ENCODE assay signal across 13 cellular contexts in genomic region chr15:69034352-69034751, GRCh38. TPM values are rescaled to one million over a fixed set of nuclear protein-coding genes. Genes with fewer than 3 reads are reported as not detected.
DNase-seq lines count a peak whose midpoint lies in the region; ATAC-seq, FAIRE-seq and TF ChIP-seq lines count a peak whose summit lies in the region.
"Had no signal": no experiment of that assay in that cellular context is flagged by ENCODE, and none has a peak within 500 bp of the region (broad histone marks: within the 10 kb centered on the region; RNA-seq: fewer than 3 reads in every experiment).

No MANE protein-coding gene starts in this region.

- no peak overlapping the region for H3K27ac ChIP-seq in A549
- H3K27ac ChIP-seq in RWPE2 (ENCODE audit: poor library complexity, severe bottlenecking) = peak overlapping the region; percentile 62
- H3K27ac ChIP-seq in dorsolateral prefrontal cortex = no peak overlapping the region

- CTCF ChIA-PET in A549 (lab: Yijun Ruan, JAX) = interaction anchor here (0.6 to 11.4 kb wide), 10 partner anchors 12 to 475 kb away, joined by 3 to 125 read pairs (median 11); partner anchors contain the start of gene NOX5

- H3K27me3 ChIP-seq in RWPE2 (ENCODE audit: insufficient read depth, poor library complexity, severe bottlenecking) (no peaks in the 10 kb centered on the region), dorsolateral prefrontal cortex (peaks cover 0 to 57% (median 31%) of the 10 kb centered on the region in 45 donors)

- no peak overlapping the region for H3K4me3 ChIP-seq in A549
- no peak overlapping the region for H3K4me3 ChIP-seq in RWPE2 (ENCODE audit: severe bottlenecking)
- no peak overlapping the region for H3K4me3 ChIP-seq in fibroblast of the aortic adventitia (ENCODE audit: low read depth, low read length)
- H3K4me3 ChIP-seq in dorsolateral prefrontal cortex = no peak overlapping the region

- intact Hi-C loops in dorsolateral prefrontal cortex (cut with DNase I) = no loop called here

- peaks cover 0 to 9% (median 6%) of the 10 kb centered on the region in 4 donors for H3K4me1 Mint-ChIP-seq in naive thymus-derived CD8-positive, alpha-beta T cell

- H3K36me3 ChIP-seq in RWPE2 (ENCODE audit: low read depth) = no peaks in the 10 kb centered on the region

- peaks cover 10 to 39% (median 28%) of the 10 kb centered on the region in 5 donors for H3K27me3 Mint-ChIP-seq in naive thymus-derived CD8-positive, alpha-beta T cell

- H3K4me2 ChIP-seq in A549 = 0 out of 3 replicates have a peak overlapping the region, but pooled peaks have one; percentile 0

- WGBS in A549 (ENCODE audit: missing lambda C conversion rate) = 41% methylated on average over 4 of the region's 4 CpGs

- no peak for FAIRE-seq in A549 (lab: Jason Lieb, UNC)

- H3K9me3 Mint-ChIP-seq in naive thymus-derived CD8-positive, alpha-beta T cell = no peaks in the 10 kb centered on the region
- H3K9me3 Mint-ChIP-seq: activated B cell treated with CpG ODN at 0.5 μM for 24 hours; stimulated activated naive B cell treated with anti-CD40 and anti-IgM and Interleukin-4, amounts not matched to agents 10 μg/mL and 1 μg/mL and 100 μg/mL, for 72 hours had no signal

- no peak for TF ChIP-seq RAD21 in A549 (conservative IDR thresholded peaks at IDR 0.05 in 1 of 2, IDR thresholded peaks at IDR 0.05 in 1 of 2)

- no peak for ATAC-seq in A549
- peak; percentile 85 for ATAC-seq in RWPE2 (ENCODE audit: low read depth)
- no peak for ATAC-seq in naive thymus-derived CD8-positive, alpha-beta T cell
- ATAC-seq: stimulated activated naive B cell treated with anti-CD40 and anti-IgM and Interleukin-4, amounts not matched to agents 10 μg/mL and 1 μg/mL and 100 μg/mL, for 72 hours had no signal

- peaks cover 20% of the 10 kb centered on the region for H3K4me1 ChIP-seq in A549
- H3K4me1 ChIP-seq in RWPE2 (ENCODE audit: insufficient read depth, poor library complexity, severe bottlenecking) = peaks cover 17% of the 10 kb centered on the region

- H3K4me3 Mint-ChIP-seq in naive thymus-derived CD8-positive, alpha-beta T cell = no peak overlapping the region
- H3K4me3 Mint-ChIP-seq: activated B cell treated with CpG ODN at 0.5 μM for 24 hours; stimulated activated naive B cell treated with anti-CD40 and anti-IgM and Interleukin-4, amounts not matched to agents 10 μg/mL and 1 μg/mL and 100 μg/mL, for 72 hours had no signal

- no peak overlapping the region for H3K27ac Mint-ChIP-seq in naive thymus-derived CD8-positive, alpha-beta T cell
- H3K27ac Mint-ChIP-seq: activated B cell treated with CpG ODN at 0.5 μM for 24 hours; stimulated activated naive B cell treated with anti-CD40 and anti-IgM and Interleukin-4, amounts not matched to agents 10 μg/mL and 1 μg/mL and 100 μg/mL, for 72 hours had no signal

- no peak for TF ChIP-seq EP300 in A549 (IDR thresholded peaks at IDR 0.05)

- TF ChIP-seq POLR2A in A549 (IDR thresholded peaks at IDR 0.05; ENCODE audit: low read length) = no peak

- H3K9me3 ChIP-seq in A549 (no peaks in the 10 kb centered on the region), RWPE2 (ENCODE audit: severe bottlenecking) (no peaks in the 10 kb centered on the region)

- H3K36me3 Mint-ChIP-seq in naive thymus-derived CD8-positive, alpha-beta T cell = no peaks in the 10 kb centered on the region
- H3K36me3 Mint-ChIP-seq: stimulated activated naive B cell treated with anti-CD40 and anti-IgM and Interleukin-4, amounts not matched to agents 10 μg/mL and 1 μg/mL and 100 μg/mL, for 72 hours had no signal

- TF ChIP-seq CTCF in A549 (IDR thresholded peaks at IDR 0.05) (no peak), RWPE2 (IDR thresholded peaks at IDR 0.05; ENCODE audit: poor library complexity, severe bottlenecking) (no peak), fibroblast of the aortic adventitia (IDR thresholded peaks at IDR 0.05; ENCODE audit: insufficient read depth, low read length) (no peak), dorsolateral prefrontal cortex (IDR thresholded peaks at IDR 0.05 in 54 of 56, conservative IDR thresholded peaks at IDR 0.05 in 2 of 56; ENCODE audit: low read depth in 1 of 56, partially characterized antibody in 56 of 56) (no peak)

- DNase-seq in A549 (ENCODE audit: low read depth in 1 of 2, low spot score in 1 of 2) (no peak), GM04503 (ENCODE audit: low read depth) (peak; percentile 69), RWPE2 (ENCODE audit: low spot score) (no peak), fibroblast of the aortic adventitia (ENCODE audit: low read depth) (peak; percentile 58), dorsolateral prefrontal cortex (no peak), NCI-H748 (lab: John Stamatoyannopoulos, UW; ENCODE audit: unreplicated experiment) (no peak)
- DNase-seq in naive thymus-derived CD8-positive, alpha-beta T cell = no peak
- no peak for DNase-seq in activated effector memory CD4-positive, alpha-beta T cell treated with Interleukin-2 at 50 U/mL for 16 hours
- DNase-seq: activated B cell treated with CpG ODN at 0.5 μM for 24 hours; NCI-H2171; Right ventricle myocardium superior; stimulated activated naive B cell treated with anti-CD40 and anti-IgM and Interleukin-4, amounts not matched to agents 10 μg/mL and 1 μg/mL and 100 μg/mL, for 72 hours had no signal

- POLR2A ChIA-PET in A549 (lab: Yijun Ruan, JAX) = interaction anchor here (0.6 to 1.4 kb wide), 3 partner anchors 10 to 419 kb away, joined by 3 to 5 read pairs (median 3); partner anchors contain the start of gene RPLP1
- POLR2A ChIA-PET in naive thymus-derived CD8-positive, alpha-beta T cell (lab: Charles Lee) = no interaction called here

TF ChIP-seq in A549, 52 proteins besides CTCF, POLR2A, EP300 and RAD21 (continues in another document):
- TF ChIP-seq ZC3H11A (IDR thresholded peaks at IDR 0.05) (no peak), CBX8 (IDR thresholded peaks at IDR 0.05) (no peak), ZNF302 (CRISPR knock-in tag; IDR thresholded peaks at IDR 0.05) (no peak), ZFP36 (IDR thresholded peaks at IDR 0.05; ENCODE audit: borderline replicate concordance, partially characterized antibody) (no peak), JUNB (IDR thresholded peaks at IDR 0.05) (no peak), FOSB (CRISPR knock-in tag; IDR thresholded peaks at IDR 0.05) (no peak), SREBF2 (IDR thresholded peaks at IDR 0.05) (no peak), TP53 (CRISPR knock-in tag; IDR thresholded peaks at IDR 0.05) (no peak), KDM1A (IDR thresholded peaks at IDR 0.05; ENCODE audit: low read depth) (no peak), REST (IDR thresholded peaks at IDR 0.05) (no peak), USF2 (IDR thresholded peaks at IDR 0.05) (no peak), E2F6 (IDR thresholded peaks at IDR 0.05; ENCODE audit: borderline replicate concordance, low read depth) (no peak), BHLHE40 (IDR thresholded peaks at IDR 0.05; ENCODE audit: low read depth, low read length) (no peak), FOXS1 (CRISPR knock-in tag; IDR thresholded peaks at IDR 0.05) (no peak), MAZ (IDR thresholded peaks at IDR 0.05; ENCODE audit: borderline replicate concordance, low read depth, low read length) (no peak), KDM5A (IDR thresholded peaks at IDR 0.05) (no peak)

RNA-seq across cellular contexts. Expression of gene NOX5, which starts 19.9 kb away (rescaled TPM):
- 0.13 and 0.22 TPM in 2 replicates for polyA plus RNA-seq in A549 (2011; rRNA removed)
- polyA plus RNA-seq in A549 (2012; cell fraction: cytosol; rRNA removed) = 0.11 and 0.12 TPM in 2 replicates
- polyA plus RNA-seq in A549 (2012; cell fraction: nucleus; rRNA removed) = 0.35 and 0.51 TPM in 2 replicates
- polyA plus RNA-seq in A549 (2017; fragmentation: RNase III; extraction: RNeasy Plus Mini Kit Qiagen cat#74134 plus additional on column Dnase treatment) = 0.17 to 0.25 TPM (median 0.19 TPM) in 3 replicates
- polyA minus RNA-seq in A549 (2011; rRNA and poly(A)+ RNA removed) = 0.34 and 0.50 TPM in 2 replicates
- total RNA-seq in fibroblast of the aortic adventitia (ENCODE audit: low replicate concordance) = 0.08 and 0.27 TPM in 2 replicates
- total RNA-seq in dorsolateral prefrontal cortex = 1 to 10 TPM in 36 of 120 experiments, under 1 TPM in 84; 0.07 to 3.9 (median 0.75) TPM
- under 1 TPM; 0.05 TPM for total RNA-seq in naive thymus-derived CD8-positive, alpha-beta T cell
- polyA plus RNA-seq in naive thymus-derived CD8-positive, alpha-beta T cell = not detected
- total RNA-seq: Right ventricle myocardium superior had no signal
- polyA plus RNA-seq: neural cell had no signal

Comparison
In these comparisons a context has a peak if more than half of its experiments do, and no peak if none do; other contexts are left out.
1. DNase-seq: peak in GM04503 (single experiment) and fibroblast of the aortic adventitia (single experiment); none in A549 (0 of 2), RWPE2 (single experiment), dorsolateral prefrontal cortex (0 of 10), naive thymus-derived CD8-positive, alpha-beta T cell (0 of 10), NCI-H748 (single experiment) and activated effector memory CD4-positive, alpha-beta T cell treated with Interleukin-2 at 50 U/mL for 16 hours (single experiment).